Comparison of ENCODE assay signal across 18 cellular contexts in the genomic region with DNA sequence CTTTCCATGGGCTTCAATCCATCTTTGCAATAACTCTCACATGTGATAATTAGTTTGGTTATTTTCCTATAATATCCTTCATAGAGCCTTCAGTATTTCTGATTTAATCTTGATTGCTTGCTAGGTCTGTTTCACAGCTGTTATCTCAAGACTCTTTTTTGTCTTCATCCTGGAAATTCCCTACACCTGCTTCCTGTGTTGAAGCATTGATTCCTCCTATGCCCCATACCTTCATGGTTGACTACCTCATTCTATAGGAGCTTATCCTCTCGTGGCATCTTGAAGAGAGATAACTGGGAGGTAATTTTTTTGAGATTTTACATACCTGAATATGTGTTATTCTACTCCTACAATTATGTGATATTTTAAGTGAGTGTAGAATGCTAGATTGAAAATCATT. TPM values are rescaled to one million over a fixed set of nuclear protein-coding genes. Genes with fewer than 3 reads are reported as not detected.
DNase-seq lines count a peak whose midpoint lies in the region; ATAC-seq, FAIRE-seq and TF ChIP-seq lines count a peak whose summit lies in the region.
"Had no signal": no experiment of that assay in that cellular context is flagged by ENCODE, and none has a peak within 500 bp of the region (broad histone marks: within the 10 kb centered on the region; RNA-seq: fewer than 3 reads in every experiment).

No MANE protein-coding gene starts in this region.

- H3K27ac Mint-ChIP-seq in osteocyte (ENCODE audit: unreplicated experiment) = peak overlapping the region; percentile 86
- H3K27ac Mint-ChIP-seq in activated T-helper 2 cell treated with anti-CD3 and anti-CD28 coated beads, Interferon-gamma antibody, Interleukin-2, Interleukin-4, amounts not matched to agents 10 μg/mL and 5 μg/mL and 100 μg/mL, durations not matched to agents 14 hours and 24 hours and 36 hours = no peak overlapping the region

- 76 to 81% methylated on average over 1 of the region's 1 CpG for WGBS in testis, 2 donors

- peaks cover 24% of the 10 kb centered on the region for H3K4me1 ChIP-seq in adipocyte (ENCODE audit: control insufficient read depth, insufficient read depth, low read length)
- H3K4me1 ChIP-seq in testis = peaks cover 14% of the 10 kb centered on the region

- peaks cover 33% of the 10 kb centered on the region for H3K4me1 Mint-ChIP-seq in osteocyte (ENCODE audit: unreplicated experiment)
- H3K4me1 Mint-ChIP-seq in activated T-helper 2 cell treated with anti-CD3 and anti-CD28 coated beads, Interferon-gamma antibody, Interleukin-2, Interleukin-4, amounts not matched to agents 10 μg/mL and 5 μg/mL and 100 μg/mL, durations not matched to agents 14 hours and 24 hours and 36 hours (ENCODE audit: low read depth) = peaks cover 17% of the 10 kb centered on the region

- no peak overlapping the region for H3K4me3 Mint-ChIP-seq in osteocyte (ENCODE audit: unreplicated experiment)
- H3K4me3 Mint-ChIP-seq in activated T-helper 2 cell treated with anti-CD3 and anti-CD28 coated beads, Interferon-gamma antibody, Interleukin-2, Interleukin-4, amounts not matched to agents 10 μg/mL and 5 μg/mL and 100 μg/mL, durations not matched to agents 14 hours and 24 hours and 36 hours (ENCODE audit: low read depth) = no peak overlapping the region

- H3K36me3 Mint-ChIP-seq in osteocyte (ENCODE audit: unreplicated experiment) = peaks cover 9% of the 10 kb centered on the region
- H3K36me3 Mint-ChIP-seq in activated T-helper 2 cell treated with anti-CD3 and anti-CD28 coated beads, Interferon-gamma antibody, Interleukin-2, Interleukin-4, amounts not matched to agents 10 μg/mL and 5 μg/mL and 100 μg/mL, durations not matched to agents 14 hours and 24 hours and 36 hours (ENCODE audit: low read depth) = no peaks in the 10 kb centered on the region

- FAIRE-seq in GM18507 (lab: Jason Lieb, UNC) = peak; percentile 66

- no peaks in the 10 kb centered on the region for H3K27me3 ChIP-seq in adipocyte (replicated peaks; ENCODE audit: control insufficient read depth, insufficient read depth, low read length)
- no peaks in the 10 kb centered on the region for H3K27me3 ChIP-seq in testis
- H3K27me3 ChIP-seq: breast epithelium had no signal

- no peak overlapping the region for H3K9ac ChIP-seq in adipocyte (ENCODE audit: low read length)

- H3K27ac ChIP-seq in testis = no peak overlapping the region
- H3K27ac ChIP-seq: prostate gland had no signal

- TF ChIP-seq CTCF in osteocyte (IDR thresholded peaks at IDR 0.05) (no peak), testis (IDR thresholded peaks at IDR 0.05) (no peak)

- peak overlapping the region; percentile 21 for H3K4me3 ChIP-seq in adipocyte (ENCODE audit: low read length)
- H3K4me3 ChIP-seq in testis = no peak overlapping the region
- H3K4me3 ChIP-seq: breast epithelium, prostate gland had no signal

- H3K27me3 Mint-ChIP-seq in osteocyte (ENCODE audit: unreplicated experiment) = no peaks in the 10 kb centered on the region
- H3K27me3 Mint-ChIP-seq in activated T-helper 2 cell treated with anti-CD3 and anti-CD28 coated beads, Interferon-gamma antibody, Interleukin-2, Interleukin-4, amounts not matched to agents 10 μg/mL and 5 μg/mL and 100 μg/mL, durations not matched to agents 14 hours and 24 hours and 36 hours (ENCODE audit: low read depth) = peaks cover 3% of the 10 kb centered on the region

- H3K36me3 ChIP-seq in adipocyte (ENCODE audit: control insufficient read depth, insufficient read depth, low read length, severe bottlenecking) = no peaks in the 10 kb centered on the region
- no peaks in the 10 kb centered on the region for H3K36me3 ChIP-seq in testis (ENCODE audit: low read depth, missing control alignments)
- H3K36me3 ChIP-seq: breast epithelium, prostate gland had no signal

- peaks cover 8% of the 10 kb centered on the region for H3K9me3 Mint-ChIP-seq in osteocyte (ENCODE audit: unreplicated experiment)
- H3K9me3 Mint-ChIP-seq in activated T-helper 2 cell treated with anti-CD3 and anti-CD28 coated beads, Interferon-gamma antibody, Interleukin-2, Interleukin-4, amounts not matched to agents 10 μg/mL and 5 μg/mL and 100 μg/mL, durations not matched to agents 14 hours and 24 hours and 36 hours = no peaks in the 10 kb centered on the region

- peaks cover 7% of the 10 kb centered on the region for H3K9me3 ChIP-seq in adipocyte (ENCODE audit: control insufficient read depth, low read length)
- no peaks in the 10 kb centered on the region for H3K9me3 ChIP-seq in testis
- H3K9me3 ChIP-seq: prostate gland had no signal

- TF ChIP-seq POLR2A in testis (IDR thresholded peaks at IDR 0.05) = no peak

- ATAC-seq in HG02763 (IDR thresholded peaks at IDR 0.05; ENCODE audit: unreplicated experiment) (peak; percentile 41), GM21576 (IDR thresholded peaks at IDR 0.05; ENCODE audit: unreplicated experiment) (no peak)
- ATAC-seq: left lobe of liver had no signal

- no peak for DNase-seq in GM18507 (ENCODE audit: extremely low spot score, insufficient read length, low read depth)
- DNase-seq in adipocyte (ENCODE audit: low read depth) = no peak
- no peak for DNase-seq in osteocyte (ENCODE audit: extremely low spot score, unreplicated experiment)
- no peak for DNase-seq in activated T-helper 2 cell treated with anti-CD3 and anti-CD28 coated beads, Interferon-gamma antibody, Interleukin-2, Interleukin-4, amounts not matched to agents 10 μg/mL and 5 μg/mL and 100 μg/mL, durations not matched to agents 14 hours and 24 hours and 36 hours (ENCODE audit: low spot score)
- DNase-seq in GM19240 (ENCODE audit: insufficient read length, low spot score) = no peak
- no peak for DNase-seq in testis
- DNase-seq: activated CD4-positive, alpha-beta T cell treated with anti-CD3 and anti-CD28 coated beads for 4 hours; activated CD8-positive, alpha-beta memory T cell treated with anti-CD3 and anti-CD28 coated beads, Interleukin-2, amount 50 U/mL, for 48 hours; activated naive CD4-positive, alpha-beta T cell; C1 segment of cervical spinal cord; NCI-H1417 treated with DMSO at 0.1 percent for 48 hours; NCI-H345; SHP77 had no signal

- intact Hi-C loops in activated T-helper 2 cell treated with anti-CD3 and anti-CD28 coated beads, Interferon-gamma antibody, Interleukin-2, Interleukin-4, amounts not matched to agents 10 μg/mL and 5 μg/mL and 100 μg/mL, durations not matched to agents 14 hours and 24 hours and 36 hours (cut with micrococcal nuclease) = no loop called here
- intact Hi-C loops in testis (cut with DNase I; ENCODE audit: low total_unique reads) = no loop called here

RNA-seq across cellular contexts. Expression of a gene that starts 26.7 kb away (rescaled TPM):
- total RNA-seq in osteocyte (42.1 and 48.1 TPM in 2 replicates), testis (10 to 100 TPM; 20.8 to 27.1 TPM)
- total RNA-seq in activated T-helper 2 cell treated with anti-CD3 and anti-CD28 coated beads, Interferon-gamma antibody, Interleukin-2, Interleukin-4, amounts not matched to agents 10 μg/mL and 5 μg/mL and 100 μg/mL, durations not matched to agents 14 hours and 24 hours and 36 hours = 16.3 and 19.6 TPM in 2 replicates
- polyA plus RNA-seq in testis (ENCODE audit: insufficient read depth, low read depth, low replicate concordance) = 11.2 TPM
